ENCODE assay signal across 2 cellular contexts in the genomic region with DNA sequence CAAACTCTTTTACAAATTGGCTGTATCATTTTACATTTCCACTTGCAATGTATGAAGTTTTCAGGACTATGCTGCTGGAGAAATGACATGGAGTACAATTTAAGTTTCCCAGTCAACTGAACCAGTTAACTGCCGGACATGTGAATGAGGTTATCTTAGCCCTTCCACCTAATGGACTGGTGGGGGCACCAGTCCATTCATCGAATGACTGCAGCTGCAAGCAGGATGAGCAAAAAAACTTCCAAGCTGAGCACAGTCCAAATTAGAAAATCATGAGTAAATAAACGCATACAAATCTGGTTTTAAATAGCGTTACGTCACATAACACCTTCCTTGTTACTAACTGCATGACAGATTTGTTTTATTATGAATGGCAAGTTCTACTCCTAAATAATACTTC.
A peak's percentile ranks its signal among the peaks of the same experiment; 100 is the strongest.
TF ChIP-seq lines count a peak whose summit lies in the region.

No MANE protein-coding gene starts in this region.

TF ChIP-seq in GM23338, 12 proteins besides CTCF, POLR2A, EP300 and RAD21:
- TF ChIP-seq, protein P1, sequence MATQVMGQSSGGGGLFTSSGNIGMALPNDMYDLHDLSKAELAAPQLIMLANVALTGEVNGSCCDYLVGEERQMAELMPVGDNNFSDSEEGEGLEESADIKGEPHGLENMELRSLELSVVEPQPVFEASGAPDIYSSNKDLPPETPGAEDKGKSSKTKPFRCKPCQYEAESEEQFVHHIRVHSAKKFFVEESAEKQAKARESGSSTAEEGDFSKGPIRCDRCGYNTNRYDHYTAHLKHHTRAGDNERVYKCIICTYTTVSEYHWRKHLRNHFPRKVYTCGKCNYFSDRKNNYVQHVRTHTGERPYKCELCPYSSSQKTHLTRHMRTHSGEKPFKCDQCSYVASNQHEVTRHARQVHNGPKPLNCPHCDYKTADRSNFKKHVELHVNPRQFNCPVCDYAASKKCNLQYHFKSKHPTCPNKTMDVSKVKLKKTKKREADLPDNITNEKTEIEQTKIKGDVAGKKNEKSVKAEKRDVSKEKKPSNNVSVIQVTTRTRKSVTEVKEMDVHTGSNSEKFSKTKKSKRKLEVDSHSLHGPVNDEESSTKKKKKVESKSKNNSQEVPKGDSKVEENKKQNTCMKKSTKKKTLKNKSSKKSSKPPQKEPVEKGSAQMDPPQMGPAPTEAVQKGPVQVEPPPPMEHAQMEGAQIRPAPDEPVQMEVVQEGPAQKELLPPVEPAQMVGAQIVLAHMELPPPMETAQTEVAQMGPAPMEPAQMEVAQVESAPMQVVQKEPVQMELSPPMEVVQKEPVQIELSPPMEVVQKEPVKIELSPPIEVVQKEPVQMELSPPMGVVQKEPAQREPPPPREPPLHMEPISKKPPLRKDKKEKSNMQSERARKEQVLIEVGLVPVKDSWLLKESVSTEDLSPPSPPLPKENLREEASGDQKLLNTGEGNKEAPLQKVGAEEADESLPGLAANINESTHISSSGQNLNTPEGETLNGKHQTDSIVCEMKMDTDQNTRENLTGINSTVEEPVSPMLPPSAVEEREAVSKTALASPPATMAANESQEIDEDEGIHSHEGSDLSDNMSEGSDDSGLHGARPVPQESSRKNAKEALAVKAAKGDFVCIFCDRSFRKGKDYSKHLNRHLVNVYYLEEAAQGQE (IDR thresholded peaks at IDR 0.05; ENCODE audit: unreplicated experiment), result no peak
- TF ChIP-seq CREB1 (CRISPR knock-in tag; IDR thresholded peaks at IDR 0.05; ENCODE audit: low read depth), result no peak
- peak; percentile 79 for TF ChIP-seq ZNF331 (CRISPR knock-in tag; IDR thresholded peaks at IDR 0.05; ENCODE audit: low read depth)
- no peak for TF ChIP-seq ETS1 (IDR thresholded peaks at IDR 0.05)

TF ChIP-seq in H1, 55 proteins besides CTCF, POLR2A, EP300 and RAD21:
- TF ChIP-seq CBX5 (IDR thresholded peaks at IDR 0.05; ENCODE audit: low read depth, low read length) (no peak), RNF2 (IDR thresholded peaks at IDR 0.05; ENCODE audit: borderline replicate concordance, low read depth, low read length, missing control alignments, poor library complexity, severe bottlenecking) (no peak), SP4 (IDR thresholded peaks at IDR 0.05; ENCODE audit: low read length) (no peak), CBX8 (IDR thresholded peaks at IDR 0.05; ENCODE audit: borderline replicate concordance, low read depth, low read length) (no peak), EGR1 (IDR thresholded peaks at IDR 0.05; ENCODE audit: borderline replicate concordance, low read depth, low read length) (no peak), CTBP2 (IDR thresholded peaks at IDR 0.05; ENCODE audit: borderline replicate concordance, insufficient read depth, insufficient read length, low read length) (no peak)
- TF ChIP-seq, protein P2, sequence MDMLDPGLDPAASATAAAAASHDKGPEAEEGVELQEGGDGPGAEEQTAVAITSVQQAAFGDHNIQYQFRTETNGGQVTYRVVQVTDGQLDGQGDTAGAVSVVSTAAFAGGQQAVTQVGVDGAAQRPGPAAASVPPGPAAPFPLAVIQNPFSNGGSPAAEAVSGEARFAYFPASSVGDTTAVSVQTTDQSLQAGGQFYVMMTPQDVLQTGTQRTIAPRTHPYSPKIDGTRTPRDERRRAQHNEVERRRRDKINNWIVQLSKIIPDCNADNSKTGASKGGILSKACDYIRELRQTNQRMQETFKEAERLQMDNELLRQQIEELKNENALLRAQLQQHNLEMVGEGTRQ (IDR thresholded peaks at IDR 0.05; ENCODE audit: low read length), result no peak
